Comparison of ENCODE assay signal across 27 cellular contexts in the genomic region with DNA sequence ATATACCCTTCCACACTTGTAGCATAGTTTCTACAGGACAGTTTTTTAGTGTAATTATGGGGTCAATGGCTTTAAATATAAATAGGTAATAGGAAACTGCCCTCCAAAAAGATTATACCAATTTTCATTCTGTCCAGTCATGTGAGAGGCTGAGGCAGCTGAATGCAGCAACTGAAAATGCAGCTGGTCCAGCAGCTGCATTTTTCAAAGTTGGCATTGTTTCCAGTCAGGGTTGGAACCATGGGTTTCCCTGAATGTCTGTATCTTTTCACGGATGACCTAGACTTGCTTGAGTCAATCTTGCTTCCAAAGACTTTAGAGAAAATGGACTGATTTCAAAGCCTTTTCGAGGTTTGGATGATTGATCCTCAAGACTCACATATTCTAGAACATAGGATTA. TPM values are rescaled to one million over a fixed set of nuclear protein-coding genes. Genes with fewer than 3 reads are reported as not detected.
A peak's percentile ranks its signal among the peaks of the same experiment; 100 is the strongest.
DNase-seq lines count a peak whose midpoint lies in the region; ATAC-seq, FAIRE-seq and TF ChIP-seq lines count a peak whose summit lies in the region.
"Had no signal": no experiment of that assay in that cellular context is flagged by ENCODE, and none has a peak within 500 bp of the region (broad histone marks: within the 10 kb centered on the region; RNA-seq: fewer than 3 reads in every experiment).

No MANE protein-coding gene starts in this region.

- 3% methylated on average over 2 of the region's 2 CpGs for WGBS in HepG2 (ENCODE audit: low lambda C conversion rate)
- 40% methylated on average over 2 of the region's 2 CpGs for WGBS in right lobe of liver (ENCODE audit: insufficient coverage, low coverage, low lambda C conversion rate, missing lambda C conversion rate)
- 18 to 44% (median 19%) methylated on average over 2 of the region's 2 CpGs for WGBS in psoas muscle, 3 donors
- WGBS in adrenal gland, 4 donors, result 35 to 44% (median 40%) methylated on average over 2 of the region's 2 CpGs
- WGBS in mesendoderm (ENCODE audit: extremely low coverage, insufficient coverage, low lambda C conversion rate), result no CpG with 5 or more reads among the region's 2 CpGs

- no peak for DNase-seq in HepG2 (ENCODE audit: low spot score)
- no peak for DNase-seq in right lobe of liver
- peak; percentile 45 for DNase-seq in adipocyte (ENCODE audit: low read depth)
- peak; percentile 54 for DNase-seq in midbrain (lab: John Stamatoyannopoulos, UW)
- DNase-seq in psoas muscle, result no peak
- DNase-seq in left colon, result no peak
- DNase-seq in adrenal gland, result no peak
- no peak for DNase-seq in mesendoderm
- DNase-seq: activated CD4-positive, CD25-positive, alpha-beta regulatory T cell treated with anti-CD3 and anti-CD28 coated beads, Interleukin-2, amount 50 U/mL, for 72 hours; activated naive CD4-positive, alpha-beta T cell treated with anti-CD3 and anti-CD28 coated beads, Interleukin-2, amount 50 U/mL, for 16 hours; activated T-cell treated with anti-CD3 and anti-CD28 coated beads, Interleukin-2, amount 50 U/mL, for 4 hours; effector memory CD4-positive, alpha-beta T cell; GF-D8; glutamatergic neuron; GM23248; left ventricle myocardium inferior; MV-4-11; NCI-H1930; NCI-H446 treated with DMSO at 0.1 percent for 48 hours; occipital lobe; right cardiac atrium; stimulated activated CD4-positive, alpha-beta T cell treated with anti-CD3 and anti-CD28 coated beads, Interleukin-15, amount 100 ng/mL, for 24 hours had no signal

- H3K56ac ChIP-seq in mesendoderm (ENCODE audit: low read length), result no peak overlapping the region

- H3K79me2 ChIP-seq in HepG2 (ENCODE audit: insufficient read depth, low read length) (no peaks in the 10 kb centered on the region), mesendoderm (ENCODE audit: control insufficient read depth, insufficient read depth, low read length) (no peaks in the 10 kb centered on the region)

- ATAC-seq in HepG2, result no peak
- ATAC-seq in right lobe of liver, result no peak
- no peak for ATAC-seq in psoas muscle
- no peak for ATAC-seq in left colon
- ATAC-seq: activated T-cell treated with anti-CD3 and anti-CD28 coated beads, Interleukin-2, amount 50 U/mL, for 4 hours; right cardiac atrium had no signal

- BruUV-seq in HepG2 (replicated peaks; lab: Mats Ljungman, UMichigan), result no TSS peak

- no peaks in the 10 kb centered on the region for H3K79me1 ChIP-seq in mesendoderm (ENCODE audit: low read length)

- H2BK120ac ChIP-seq in mesendoderm (ENCODE audit: low read depth, low read length), result no peak overlapping the region

- H3K27me3 ChIP-seq in HepG2 (ENCODE audit: control insufficient read depth in 1 of 2, insufficient read depth in 2 of 2, low read length in 2 of 2) (no peaks in the 10 kb centered on the region), right lobe of liver (no peaks in the 10 kb centered on the region), adipocyte (replicated peaks; ENCODE audit: control insufficient read depth, insufficient read depth, low read length) (no peaks in the 10 kb centered on the region), psoas muscle (ENCODE audit: insufficient read depth in 3 of 3, low read length in 2 of 3) (no peaks in the 10 kb centered on the region), adrenal gland (no peaks in the 10 kb centered on the region), mesendoderm (ENCODE audit: insufficient read depth, low read length, poor library complexity) (no peaks in the 10 kb centered on the region)
- H3K27me3 ChIP-seq: esophagus muscularis mucosa, suprapubic skin, vagina had no signal

- H2BK5ac ChIP-seq in mesendoderm (ENCODE audit: low read length), result no peak overlapping the region

- no peak overlapping the region for H3K18ac ChIP-seq in mesendoderm (ENCODE audit: low read length)

- H2AFZ ChIP-seq in HepG2 (ENCODE audit: low read length), result peak overlapping the region; percentile 8
- H2AFZ ChIP-seq: GM23248 had no signal

- no peak for TF ChIP-seq RAD21 in HepG2 (CRISPR knock-in tag; IDR thresholded peaks at IDR 0.05)

- H3K9ac ChIP-seq in HepG2 (ENCODE audit: insufficient read depth, low read depth, low read length) (peak overlapping the region; percentile 15; the same call in 1 of the 2 replicates), adipocyte (ENCODE audit: low read length) (no peak overlapping the region), mesendoderm (ENCODE audit: low read length) (no peak overlapping the region)
- H3K9ac ChIP-seq: GM23248 had no signal

- POLR2A ChIA-PET in HepG2 (lab: Yijun Ruan, JAX), result interaction anchor here (0.6 to 2.2 kb wide), 6 partner anchors 9 to 477 kb away, joined by 3 to 14 read pairs (median 4); a partner anchor contains a TSS

- no peaks in the 10 kb centered on the region for H4K20me1 ChIP-seq in HepG2 (ENCODE audit: insufficient read depth, low read length)

- H4K5ac ChIP-seq in mesendoderm (ENCODE audit: low read length), result no peak overlapping the region

- no peak for FAIRE-seq in HepG2 (lab: Jason Lieb, UNC)
- FAIRE-seq: astrocyte had no signal

- no peak overlapping the region for H3K4ac ChIP-seq in mesendoderm (ENCODE audit: low read depth, low read length)

- no peak overlapping the region for H3K23ac ChIP-seq in mesendoderm (ENCODE audit: low read length)

- H3K9me3 ChIP-seq in HepG2 (ENCODE audit: low read length) (no peaks in the 10 kb centered on the region), right lobe of liver (no peaks in the 10 kb centered on the region), adipocyte (ENCODE audit: control insufficient read depth, low read length) (no peaks in the 10 kb centered on the region), psoas muscle (no peaks in the 10 kb centered on the region), adrenal gland (replicated peaks in 1 of 3) (no peaks in the 10 kb centered on the region)
- H3K9me3 ChIP-seq: esophagus muscularis mucosa, left ventricle myocardium inferior, suprapubic skin, vagina had no signal

- H2AK5ac ChIP-seq in mesendoderm (ENCODE audit: low read length), result no peak overlapping the region

- TF ChIP-seq EP300 in HepG2 (IDR thresholded peaks at IDR 0.05; ENCODE audit: low read depth in 2 of 2, low read length in 2 of 2) (no peak), HepG2 (CRISPR knock-in tag; IDR thresholded peaks at IDR 0.05; ENCODE audit: borderline replicate concordance) (no peak)

- peak overlapping the region; percentile 91 for H3K27ac ChIP-seq in HepG2 (ENCODE audit: extremely low read length, insufficient read depth, low read length)
- H3K27ac ChIP-seq in right lobe of liver, result no peak overlapping the region
- no peak overlapping the region for H3K27ac ChIP-seq in psoas muscle
- H3K27ac ChIP-seq in adrenal gland, result no peak overlapping the region
- H3K27ac ChIP-seq in mesendoderm (ENCODE audit: low read depth, low read length), result no peak overlapping the region
- H3K27ac ChIP-seq: esophagus muscularis mucosa, GM23248, left ventricle myocardium inferior, RWPE1, suprapubic skin, vagina had no signal

- no peak for TF ChIP-seq POLR2A in HepG2 (IDR thresholded peaks at IDR 0.05; ENCODE audit: insufficient read depth in 1 of 2, low read depth in 2 of 2, low read length in 2 of 2)
- TF ChIP-seq POLR2A in right lobe of liver (IDR thresholded peaks at IDR 0.05), result no peak
- TF ChIP-seq POLR2A in adrenal gland (IDR thresholded peaks at IDR 0.05), result no peak

- in situ Hi-C loops in HepG2 (cut with HindIII; ENCODE audit: extremely low pct_ligation_motif_present, low pct_unique_long_range_greater_than_20kb), result loop anchor here (10.0 kb wide), 1 partner anchor 311 kb away; a partner anchor contains a TSS

- H3K4me2 ChIP-seq in HepG2 (ENCODE audit: low read depth, low read length), result peak overlapping the region; percentile 89
- H3K4me2 ChIP-seq in mesendoderm (ENCODE audit: low read length), result no peak overlapping the region

- TF ChIP-seq CTCF in HepG2 (CRISPR knock-in tag; IDR thresholded peaks at IDR 0.05) (no peak), right lobe of liver (IDR thresholded peaks at IDR 0.05) (no peak), psoas muscle (IDR thresholded peaks at IDR 0.05) (no peak), adrenal gland (IDR thresholded peaks at IDR 0.05) (no peak)

- CTCF ChIA-PET in HepG2 (lab: Yijun Ruan, JAX; ENCODE audit: low intra/inter-chr PET ratio, low total read pairs), result no interaction called here

- intact Hi-C loops in HepG2 (cut with micrococcal nuclease; ENCODE audit: unreplicated experiment), result no loop called here
- intact Hi-C loops in right lobe of liver (cut with DNase I), result no loop called here
- intact Hi-C loops in psoas muscle (cut with DNase I), result loop anchor here in 1 of 2 donors (10.0 kb wide), 1 partner anchor 201 kb away; no protein-coding TSS in a partner anchor
- intact Hi-C loops in left colon (cut with DNase I, micrococcal nuclease), result no loop called here
- intact Hi-C loops in adrenal gland (cut with DNase I), result no loop called here

- H4K8ac ChIP-seq in mesendoderm (ENCODE audit: low read depth, low read length), result no peak overlapping the region

- H3K36me3 ChIP-seq in HepG2 (replicated peaks in 1 of 2; ENCODE audit: control insufficient read depth in 1 of 2, insufficient read depth in 2 of 2, low read length in 2 of 2), result no peaks in the 10 kb centered on the region
- H3K36me3 ChIP-seq in right lobe of liver, result no peaks in the 10 kb centered on the region
- H3K36me3 ChIP-seq in adipocyte (ENCODE audit: control insufficient read depth, insufficient read depth, low read length, severe bottlenecking), result no peaks in the 10 kb centered on the region
- no peaks in the 10 kb centered on the region for H3K36me3 ChIP-seq in psoas muscle (ENCODE audit: insufficient read depth in 1 of 2, low read depth in 1 of 2)
- no peaks in the 10 kb centered on the region for H3K36me3 ChIP-seq in adrenal gland (replicated peaks in 1 of 2)
- H3K36me3 ChIP-seq in mesendoderm (ENCODE audit: control insufficient read depth, insufficient read depth, low read length), result no peaks in the 10 kb centered on the region
- H3K36me3 ChIP-seq: esophagus muscularis mucosa, left ventricle myocardium inferior, suprapubic skin, vagina had no signal

- H3K4me3 ChIP-seq in HepG2 (replicated peaks in 1 of 3; ENCODE audit: insufficient read depth in 1 of 3, low read depth in 2 of 3, low read length in 3 of 3) (peak overlapping the region; percentile 41 to 72 (median 70); a peak in 5 of 6 replicates), right lobe of liver (no peak overlapping the region), adipocyte (ENCODE audit: low read length) (no peak overlapping the region), psoas muscle (no peak overlapping the region), adrenal gland (no peak overlapping the region), mesendoderm (ENCODE audit: low read length) (no peak overlapping the region)
- H3K4me3 ChIP-seq: esophagus muscularis mucosa, GM23248, vagina had no signal

- H2BK15ac ChIP-seq in mesendoderm (replicated peaks; ENCODE audit: low read depth), result no peak overlapping the region

- H3K4me1 ChIP-seq in HepG2 (ENCODE audit: insufficient read depth, low read length) (peaks cover 15% of the 10 kb centered on the region), right lobe of liver (no peaks in the 10 kb centered on the region), adipocyte (ENCODE audit: control insufficient read depth, insufficient read depth, low read length) (no peaks in the 10 kb centered on the region), psoas muscle (no peaks in the 10 kb centered on the region), adrenal gland (replicated peaks in 1 of 2) (no peaks in the 10 kb centered on the region), mesendoderm (ENCODE audit: control insufficient read depth, low read depth, low read length) (no peaks in the 10 kb centered on the region)
- H3K4me1 ChIP-seq: esophagus muscularis mucosa, left ventricle myocardium inferior, suprapubic skin, vagina had no signal

RNA-seq across cellular contexts. Expression of a gene that starts 9.9 kb away (rescaled TPM):
- total RNA-seq in HepG2 (2016; rRNA removed; fragmentation: Illumina TruSeq; extraction: Trizol), result 21.4 and 34.5 TPM in 2 replicates
- 3.5 and 3.7 TPM in 2 replicates for total RNA-seq in HepG2 (2016; cell fraction: cytosol; rRNA removed; fragmentation: Illumina TruSeq; extraction: Trizol; ENCODE audit: low read depth)
- total RNA-seq in HepG2 (2016; cell fraction: insoluble cytoplasmic fraction; rRNA removed; fragmentation: Illumina TruSeq; extraction: Trizol), result 20.6 and 35.0 TPM in 2 replicates
- 4.5 and 7.0 TPM in 2 replicates for total RNA-seq in HepG2 (2016; cell fraction: membrane; rRNA removed; fragmentation: Illumina TruSeq; extraction: Trizol)
- total RNA-seq in HepG2 (2016; cell fraction: nucleus; rRNA removed; fragmentation: Illumina TruSeq; extraction: Trizol), result 32.4 and 33.6 TPM in 2 replicates
- polyA plus RNA-seq in HepG2 (2011; rRNA removed), result 6.1 and 8.0 TPM in 2 replicates
- 2.0 and 3.8 TPM in 2 replicates for polyA plus RNA-seq in HepG2 (2011; cell fraction: cytosol; rRNA removed)
- polyA plus RNA-seq in HepG2 (2011; cell fraction: nucleus; rRNA removed), result 3.9 and 5.0 TPM in 2 replicates
- 9.1 and 16.9 TPM in 2 replicates for polyA plus RNA-seq in HepG2 (2012)
- polyA plus RNA-seq in HepG2 (2016; cell fraction: cytosol; fragmentation: Illumina TruSeq; extraction: Trizol; ENCODE audit: low read depth), result 1.1 and 1.3 TPM in 2 replicates
- polyA plus RNA-seq in HepG2 (2016; cell fraction: insoluble cytoplasmic fraction; fragmentation: Illumina TruSeq; extraction: Trizol; ENCODE audit: low read depth), result 17.5 and 17.9 TPM in 2 replicates
- 2.7 and 3.5 TPM in 2 replicates for polyA plus RNA-seq in HepG2 (2016; cell fraction: membrane; fragmentation: Illumina TruSeq; extraction: Trizol; ENCODE audit: low read depth)
- 28.1 and 29.9 TPM in 2 replicates for polyA plus RNA-seq in HepG2 (2016; cell fraction: nucleus; fragmentation: Illumina TruSeq; extraction: Trizol; ENCODE audit: insufficient read depth, low read depth)
- polyA minus RNA-seq in HepG2 (2011; rRNA and poly(A)+ RNA removed; ENCODE audit: low replicate concordance), result 3.9 and 18.6 TPM in 2 replicates
- polyA minus RNA-seq in HepG2 (2011; cell fraction: cytosol; rRNA and poly(A)+ RNA removed), result 9.1 and 12.3 TPM in 2 replicates
- 28.5 and 29.7 TPM in 2 replicates for polyA minus RNA-seq in HepG2 (2011; cell fraction: nucleus; rRNA and poly(A)+ RNA removed)
- 1 to 10 TPM; 1.6 to 9.6 (median 3.6) TPM for total RNA-seq in right lobe of liver
- under 1 TPM in 3 of 4 donors, not detected in 1; 0.04 to 0.50 (median 0.49) TPM for total RNA-seq in psoas muscle
- under 1 TPM in 2 of 3 donors, not detected in 1; 0.03 to 0.18 TPM for polyA plus RNA-seq in psoas muscle
- 1 to 10 TPM; 2.4 to 8.0 TPM for total RNA-seq in left colon
- total RNA-seq in adrenal gland, result 1 to 10 TPM in 7 of 8 donors, under 1 TPM in 1; 0.69 to 2.1 (median 1.6) TPM
- under 1 TPM; 0.13 to 0.77 (median 0.16) TPM for polyA plus RNA-seq in adrenal gland
- polyA plus RNA-seq in mesendoderm (2013, experiment 1 of 2), result 11.4 TPM
- polyA plus RNA-seq in mesendoderm (2013, experiment 2 of 2), result 10.9 TPM

RNA-seq across cellular contexts. Expression of a gene that starts 15.1 kb away (rescaled TPM):
- total RNA-seq in HepG2 (2016; rRNA removed; fragmentation: Illumina TruSeq; extraction: Trizol) (14.5 and 18.8 TPM in 2 replicates), right lobe of liver (1 to 10 TPM; 4.7 to 7.4 (median 6.1) TPM), psoas muscle (10 to 100 TPM in 3 of 4 donors, 1 to 10 TPM in 1; 8.7 to 12.5 (median 11.0) TPM), left colon (1 to 10 TPM; 9.0 to 9.9 TPM), adrenal gland (10 to 100 TPM; 10.0 to 20.7 (median 12.4) TPM)
- 2.9 and 3.0 TPM in 2 replicates for total RNA-seq in HepG2 (2016; cell fraction: cytosol; rRNA removed; fragmentation: Illumina TruSeq; extraction: Trizol; ENCODE audit: low read depth)
- total RNA-seq in HepG2 (2016; cell fraction: insoluble cytoplasmic fraction; rRNA removed; fragmentation: Illumina TruSeq; extraction: Trizol), result 15.5 and 15.8 TPM in 2 replicates
- 4.9 and 5.5 TPM in 2 replicates for total RNA-seq in HepG2 (2016; cell fraction: membrane; rRNA removed; fragmentation: Illumina TruSeq; extraction: Trizol)
- 7.0 and 7.2 TPM in 2 replicates for total RNA-seq in HepG2 (2016; cell fraction: nucleus; rRNA removed; fragmentation: Illumina TruSeq; extraction: Trizol)
- polyA plus RNA-seq in HepG2 (2011; rRNA removed) (8.6 and 9.8 TPM in 2 replicates), psoas muscle (10 to 100 TPM in 2 of 3 donors, 1 to 10 TPM in 1; 9.4 to 10.9 (median 10.3) TPM), adrenal gland (10 to 100 TPM in 2 of 3 donors, 1 to 10 TPM in 1; 5.7 to 18.5 (median 11.0) TPM)
- 8.2 and 9.4 TPM in 2 replicates for polyA plus RNA-seq in HepG2 (2011; cell fraction: cytosol; rRNA removed)
- polyA plus RNA-seq in HepG2 (2011; cell fraction: nucleus; rRNA removed), result 3.9 and 4.4 TPM in 2 replicates
- polyA plus RNA-seq in HepG2 (2012), result 5.9 and 6.6 TPM in 2 replicates
- polyA plus RNA-seq in HepG2 (2016; cell fraction: cytosol; fragmentation: Illumina TruSeq; extraction: Trizol; ENCODE audit: low read depth), result 2.0 and 2.8 TPM in 2 replicates
- polyA plus RNA-seq in HepG2 (2016; cell fraction: insoluble cytoplasmic fraction; fragmentation: Illumina TruSeq; extraction: Trizol; ENCODE audit: low read depth), result 16.4 and 19.6 TPM in 2 replicates
- 2.8 TPM in 2 replicates for polyA plus RNA-seq in HepG2 (2016; cell fraction: membrane; fragmentation: Illumina TruSeq; extraction: Trizol; ENCODE audit: low read depth)
- polyA plus RNA-seq in HepG2 (2016; cell fraction: nucleus; fragmentation: Illumina TruSeq; extraction: Trizol; ENCODE audit: insufficient read depth, low read depth), result 10.3 and 12.6 TPM in 2 replicates
- polyA minus RNA-seq in HepG2 (2011; rRNA and poly(A)+ RNA removed; ENCODE audit: low replicate concordance), result 17.0 and 44.9 TPM in 2 replicates
- polyA minus RNA-seq in HepG2 (2011; cell fraction: cytosol; rRNA and poly(A)+ RNA removed), result 4.4 and 6.0 TPM in 2 replicates
- polyA minus RNA-seq in HepG2 (2011; cell fraction: nucleus; rRNA and poly(A)+ RNA removed), result 5.8 and 6.1 TPM in 2 replicates
- 14.7 TPM for polyA plus RNA-seq in mesendoderm (2013, experiment 1 of 2)
- 14.1 TPM for polyA plus RNA-seq in mesendoderm (2013, experiment 2 of 2)

RNA-seq across cellular contexts. Expression of a gene that starts 19.3 kb away (rescaled TPM):
- total RNA-seq in HepG2 (2016; rRNA removed; fragmentation: Illumina TruSeq; extraction: Trizol) (23.2 and 26.3 TPM in 2 replicates), right lobe of liver (10 to 100 TPM in 3 of 6 experiments, 1 to 10 TPM in 3; 6.4 to 12.3 (median 9.9) TPM), psoas muscle (10 to 100 TPM in 3 of 4 donors, 1 to 10 TPM in 1; 9.3 to 23.6 (median 19.8) TPM), left colon (10 to 100 TPM; 22.6 to 25.0 TPM), adrenal gland (10 to 100 TPM; 28.4 to 42.8 (median 38.2) TPM)
- total RNA-seq in HepG2 (2016; cell fraction: cytosol; rRNA removed; fragmentation: Illumina TruSeq; extraction: Trizol; ENCODE audit: low read depth), result 3.1 and 3.3 TPM in 2 replicates
- total RNA-seq in HepG2 (2016; cell fraction: insoluble cytoplasmic fraction; rRNA removed; fragmentation: Illumina TruSeq; extraction: Trizol), result 20.5 and 28.7 TPM in 2 replicates
- total RNA-seq in HepG2 (2016; cell fraction: membrane; rRNA removed; fragmentation: Illumina TruSeq; extraction: Trizol), result 5.6 and 8.7 TPM in 2 replicates
- total RNA-seq in HepG2 (2016; cell fraction: nucleus; rRNA removed; fragmentation: Illumina TruSeq; extraction: Trizol), result 13.2 and 14.8 TPM in 2 replicates
- polyA plus RNA-seq in HepG2 (2011; rRNA removed) (6.6 and 10.8 TPM in 2 replicates), psoas muscle (10 to 100 TPM; 24.8 to 54.9 (median 38.5) TPM), adrenal gland (10 to 100 TPM; 33.1 to 41.7 (median 37.7) TPM)
- polyA plus RNA-seq in HepG2 (2011; cell fraction: cytosol; rRNA removed), result 14.2 and 21.1 TPM in 2 replicates
- 2.8 and 8.6 TPM in 2 replicates for polyA plus RNA-seq in HepG2 (2011; cell fraction: nucleus; rRNA removed)
- 11.8 and 14.4 TPM in 2 replicates for polyA plus RNA-seq in HepG2 (2012)
- 1.9 and 2.4 TPM in 2 replicates for polyA plus RNA-seq in HepG2 (2016; cell fraction: cytosol; fragmentation: Illumina TruSeq; extraction: Trizol; ENCODE audit: low read depth)
- polyA plus RNA-seq in HepG2 (2016; cell fraction: insoluble cytoplasmic fraction; fragmentation: Illumina TruSeq; extraction: Trizol; ENCODE audit: low read depth), result 24.5 and 29.8 TPM in 2 replicates
- polyA plus RNA-seq in HepG2 (2016; cell fraction: membrane; fragmentation: Illumina TruSeq; extraction: Trizol; ENCODE audit: low read depth), result 3.8 and 4.4 TPM in 2 replicates
- 13.5 and 15.0 TPM in 2 replicates for polyA plus RNA-seq in HepG2 (2016; cell fraction: nucleus; fragmentation: Illumina TruSeq; extraction: Trizol; ENCODE audit: insufficient read depth, low read depth)
- polyA minus RNA-seq in HepG2 (2011; rRNA and poly(A)+ RNA removed; ENCODE audit: low replicate concordance), result 6.2 and 20.2 TPM in 2 replicates
- 2.2 and 3.0 TPM in 2 replicates for polyA minus RNA-seq in HepG2 (2011; cell fraction: cytosol; rRNA and poly(A)+ RNA removed)
- polyA minus RNA-seq in HepG2 (2011; cell fraction: nucleus; rRNA and poly(A)+ RNA removed), result 11.7 and 16.2 TPM in 2 replicates
- 9.6 TPM for polyA plus RNA-seq in mesendoderm (2013, experiment 1 of 2)
- polyA plus RNA-seq in mesendoderm (2013, experiment 2 of 2), result 8.9 TPM

Comparison
In these comparisons a context has a peak if more than half of its experiments do, and no peak if none do; other contexts are left out.
1. H3K4me3 ChIP-seq: peak in HepG2 (3 of 3); none in right lobe of liver (0 of 3), adipocyte (single experiment), psoas muscle (single experiment), adrenal gland (0 of 4) and mesendoderm (single experiment).
2. DNase-seq: peak in adipocyte (single experiment) and midbrain (single experiment); none in HepG2 (single experiment), right lobe of liver (0 of 3), psoas muscle (0 of 2), left colon (0 of 2), adrenal gland (0 of 7) and mesendoderm (single experiment).